Comparison of ENCODE assay signal across 12 cellular contexts in the genomic region with DNA sequence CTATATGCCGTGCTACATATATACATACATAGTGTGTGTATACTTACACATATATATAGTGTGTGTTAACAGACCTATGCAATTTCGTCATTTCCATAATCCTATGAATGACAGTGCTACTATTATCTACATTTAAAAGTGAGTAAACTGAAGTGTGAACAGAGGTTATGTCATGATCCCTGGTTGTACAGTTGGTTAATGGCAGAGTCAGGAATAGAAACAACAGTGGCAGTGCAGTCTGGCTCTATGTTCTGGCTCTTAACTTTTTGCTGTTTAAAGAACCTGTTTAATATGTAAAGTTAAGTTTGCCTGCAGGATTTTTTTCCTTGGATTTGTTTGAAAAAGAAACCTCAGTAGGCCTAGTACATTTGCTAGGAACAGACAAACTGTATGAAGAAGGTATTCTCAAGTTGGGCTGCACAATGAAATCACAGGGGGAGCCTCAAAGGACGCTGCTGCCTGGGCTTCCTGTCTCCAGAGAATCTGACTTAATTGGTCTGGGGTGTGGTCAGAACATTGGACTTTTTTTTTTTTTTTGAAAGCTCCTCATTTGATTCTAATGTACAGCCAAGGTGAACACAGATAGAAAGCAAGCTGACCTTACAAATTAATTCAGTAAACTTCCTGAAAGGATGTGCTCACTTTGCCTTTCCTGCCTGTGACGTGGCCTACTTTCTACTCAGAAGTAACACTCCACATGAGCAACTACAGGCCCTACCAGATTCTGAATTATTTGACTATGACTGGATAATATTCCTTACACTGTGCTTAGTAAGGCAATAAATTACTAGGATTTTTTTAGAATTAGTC. TPM values are rescaled to one million over a fixed set of nuclear protein-coding genes. Genes with fewer than 3 reads are reported as not detected.
DNase-seq lines count a peak whose midpoint lies in the region; ATAC-seq lines count a peak whose summit lies in the region.
"Had no signal": no experiment of that assay in that cellular context is flagged by ENCODE, and none has a peak within 500 bp of the region (broad histone marks: within the 10 kb centered on the region; RNA-seq: fewer than 3 reads in every experiment).

No MANE protein-coding gene starts in this region.

- peak overlapping the region; percentile 51 for H3K27ac Mint-ChIP-seq in activated T-cell treated with anti-CD3 and anti-CD28 coated beads, Interleukin-2, amount 50 U/mL, for 24 hours
- peak overlapping the region; percentile 81 for H3K27ac Mint-ChIP-seq in activated T-helper 17 cell treated with anti-CD3 and anti-CD28 coated beads, Interleukin-2, amount 50 U/mL, for 72 hours
- H3K27ac Mint-ChIP-seq: activated CD4-positive, alpha-beta T cell treated with anti-CD3 and anti-CD28 coated beads, Interleukin-2, amount 10 ng/mL, durations not matched to agents 24 days and 14 days had no signal

- no peak for ATAC-seq in activated T-cell treated with anti-CD3 and anti-CD28 coated beads, Interleukin-2, amount 50 U/mL, for 4 hours
- peak; percentile 83 for ATAC-seq in activated T-helper 17 cell treated with anti-CD3 and anti-CD28 coated beads, Interleukin-2, amount 50 U/mL, for 72 hours (replicated peaks)
- ATAC-seq in left colon = peak; percentile 49
- ATAC-seq in GM21360 (IDR thresholded peaks at IDR 0.05; ENCODE audit: unreplicated experiment) = no peak
- ATAC-seq in GM19035 (IDR thresholded peaks at IDR 0.05; ENCODE audit: unreplicated experiment) = no peak
- ATAC-seq in GM19328 (IDR thresholded peaks at IDR 0.05; ENCODE audit: unreplicated experiment) = no peak
- ATAC-seq: esophagus mucosa had no signal

- peaks cover 2% of the 10 kb centered on the region for H3K36me3 ChIP-seq in thymus (ENCODE audit: control insufficient read depth, insufficient read depth)
- H3K36me3 ChIP-seq: SJCRH30 had no signal

- H3K4me3 Mint-ChIP-seq in activated T-cell treated with anti-CD3 and anti-CD28 coated beads, Interleukin-2, amount 50 U/mL, for 24 hours = no peak overlapping the region
- H3K4me3 Mint-ChIP-seq in activated T-cell treated with anti-CD3 and anti-CD28 coated beads, Interleukin-2, amount 50 U/mL, for 4 hours = no peak overlapping the region
- peak overlapping the region; percentile 76 for H3K4me3 Mint-ChIP-seq in activated T-helper 17 cell treated with anti-CD3 and anti-CD28 coated beads, Interleukin-2, amount 50 U/mL, for 72 hours
- H3K4me3 Mint-ChIP-seq: activated CD4-positive, alpha-beta T cell treated with anti-CD3 and anti-CD28 coated beads, Interleukin-2, amount 10 ng/mL, durations not matched to agents 24 days and 14 days had no signal

- H3K27me3 ChIP-seq in thymus (ENCODE audit: control insufficient read depth, insufficient read depth) = no peaks in the 10 kb centered on the region
- H3K27me3 ChIP-seq: SJCRH30 had no signal

- intact Hi-C loops in left colon (cut with DNase I, micrococcal nuclease) = no loop called here

- peaks cover 5% of the 10 kb centered on the region for H3K4me1 ChIP-seq in thymus (ENCODE audit: control insufficient read depth, insufficient read depth, low read length)

- no peaks in the 10 kb centered on the region for H3K9me3 ChIP-seq in thymus (ENCODE audit: control insufficient read depth)
- H3K9me3 ChIP-seq: SJCRH30 had no signal

- H3K9me3 Mint-ChIP-seq in activated T-cell treated with anti-CD3 and anti-CD28 coated beads, Interleukin-2, amount 50 U/mL, for 24 hours = peaks cover 5% of the 10 kb centered on the region
- no peaks in the 10 kb centered on the region for H3K9me3 Mint-ChIP-seq in activated T-cell treated with anti-CD3 and anti-CD28 coated beads, Interleukin-2, amount 50 U/mL, for 4 hours
- no peaks in the 10 kb centered on the region for H3K9me3 Mint-ChIP-seq in activated T-helper 17 cell treated with anti-CD3 and anti-CD28 coated beads, Interleukin-2, amount 50 U/mL, for 72 hours

- H3K27ac ChIP-seq in thymus (ENCODE audit: low read depth) = peak overlapping the region; percentile 42
- H3K27ac ChIP-seq: SJCRH30 had no signal

- WGBS in thymus = 68% methylated on average over 4 of the region's 4 CpGs

- H3K4me1 Mint-ChIP-seq in activated T-cell treated with anti-CD3 and anti-CD28 coated beads, Interleukin-2, amount 50 U/mL, for 24 hours (ENCODE audit: low read depth) = peaks cover 16% of the 10 kb centered on the region
- peaks cover 19% of the 10 kb centered on the region for H3K4me1 Mint-ChIP-seq in activated T-cell treated with anti-CD3 and anti-CD28 coated beads, Interleukin-2, amount 50 U/mL, for 4 hours (ENCODE audit: low read depth)
- H3K4me1 Mint-ChIP-seq in activated T-helper 17 cell treated with anti-CD3 and anti-CD28 coated beads, Interleukin-2, amount 50 U/mL, for 72 hours = peaks cover 19% of the 10 kb centered on the region

- peaks cover 3% of the 10 kb centered on the region for H3K36me3 Mint-ChIP-seq in activated T-cell treated with anti-CD3 and anti-CD28 coated beads, Interleukin-2, amount 50 U/mL, for 24 hours (ENCODE audit: low read depth)
- H3K36me3 Mint-ChIP-seq in activated T-cell treated with anti-CD3 and anti-CD28 coated beads, Interleukin-2, amount 50 U/mL, for 4 hours (ENCODE audit: insufficient read depth) = no peaks in the 10 kb centered on the region
- H3K36me3 Mint-ChIP-seq in activated T-helper 17 cell treated with anti-CD3 and anti-CD28 coated beads, Interleukin-2, amount 50 U/mL, for 72 hours (ENCODE audit: low read depth) = no peaks in the 10 kb centered on the region

- H3K27me3 Mint-ChIP-seq in activated T-cell treated with anti-CD3 and anti-CD28 coated beads, Interleukin-2, amount 50 U/mL, for 24 hours = peaks cover 3% of the 10 kb centered on the region
- H3K27me3 Mint-ChIP-seq in activated T-cell treated with anti-CD3 and anti-CD28 coated beads, Interleukin-2, amount 50 U/mL, for 4 hours (ENCODE audit: low read depth) = no peaks in the 10 kb centered on the region
- no peaks in the 10 kb centered on the region for H3K27me3 Mint-ChIP-seq in activated T-helper 17 cell treated with anti-CD3 and anti-CD28 coated beads, Interleukin-2, amount 50 U/mL, for 72 hours

- no peak for DNase-seq in activated T-cell treated with anti-CD3 and anti-CD28 coated beads, Interleukin-2, amount 50 U/mL, for 24 hours
- no peak for DNase-seq in activated T-cell treated with anti-CD3 and anti-CD28 coated beads, Interleukin-2, amount 50 U/mL, for 4 hours
- no peak for DNase-seq in left colon
- DNase-seq: activated CD4-positive, alpha-beta T cell treated with anti-CD3 and anti-CD28 coated beads, Interleukin-2, amount 10 ng/mL, durations not matched to agents 24 days and 14 days; NCI-H1105; SJCRH30 had no signal

- H3K4me3 ChIP-seq in thymus (ENCODE audit: low read length) = no peak overlapping the region
- H3K4me3 ChIP-seq: SJCRH30 had no signal

RNA-seq across cellular contexts. Expression of a gene that starts 29.4 kb away (rescaled TPM):
- total RNA-seq in activated T-cell treated with anti-CD3 and anti-CD28 coated beads, Interleukin-2, amount 50 U/mL, for 4 hours = 1 to 10 TPM in 2 of 3 donors, under 1 TPM in 1; 0.91 to 6.0 (median 2.8) TPM
- total RNA-seq in activated T-helper 17 cell treated with anti-CD3 and anti-CD28 coated beads, Interleukin-2, amount 50 U/mL, for 72 hours = 1 to 10 TPM; 1.8 to 3.0 TPM
- 10 to 100 TPM in 1 of 2 donors, 1 to 10 TPM in 1; 8.5 to 10.9 TPM for total RNA-seq in left colon
- 4.1 TPM for polyA plus RNA-seq in thymus

Comparison
In these comparisons a context has a peak if more than half of its experiments do, and no peak if none do; other contexts are left out.
1. ATAC-seq: peak in activated T-helper 17 cell treated with anti-CD3 and anti-CD28 coated beads, Interleukin-2, amount 50 U/mL, for 72 hours (single experiment) and left colon (single experiment); none in activated T-cell treated with anti-CD3 and anti-CD28 coated beads, Interleukin-2, amount 50 U/mL, for 4 hours (0 of 2), GM21360 (single experiment), GM19035 (single experiment) and GM19328 (single experiment).